ENCODE assay signal across 18 cellular contexts in genomic region chr7:79664884-79665676, GRCh38.
DNase-seq lines count a peak whose midpoint lies in the region; ATAC-seq and TF ChIP-seq lines count a peak whose summit lies in the region.
"Had no signal": no experiment of that assay in that cellular context is flagged by ENCODE, and none has a peak within 500 bp of the region (broad histone marks: within the 10 kb centered on the region; RNA-seq: fewer than 3 reads in every experiment).

No MANE protein-coding gene starts in this region.

- H3K27ac ChIP-seq in brain microvascular endothelial cell, result no peak overlapping the region
- H3K27ac ChIP-seq: prostate gland, skin epidermis had no signal

- intact Hi-C loops in left ventricle myocardium superior (cut with micrococcal nuclease), result no loop called here

- ATAC-seq in left ventricle myocardium superior, result peak; percentile 95
- no peak for ATAC-seq in T-helper 17 cell
- ATAC-seq in WTC11, result no peak
- ATAC-seq: stimulated activated naive B cell treated with anti-CD40 and anti-IgM and Interleukin-4, amounts not matched to agents 10 μg/mL and 1 μg/mL and 100 μg/mL, for 72 hours; T-cell had no signal

- POLR2A ChIA-PET in WTC11 (lab: Charles Lee), result interaction anchor here (0.7 kb wide), 1 partner anchor 156 kb away, joined by 12 read pairs; no protein-coding TSS in a partner anchor

- TF ChIP-seq CTCF in brain microvascular endothelial cell (IDR thresholded peaks at IDR 0.05; ENCODE audit: low read depth, low read length, missing control alignments) (no peak), WTC11 (IDR thresholded peaks at IDR 0.05) (no peak)

- H3K27me3 Mint-ChIP-seq in T-helper 17 cell, result no peaks in the 10 kb centered on the region
- peaks cover 83% of the 10 kb centered on the region for H3K27me3 Mint-ChIP-seq in WTC11 (ENCODE audit: low read depth)
- H3K27me3 Mint-ChIP-seq: stimulated activated naive B cell treated with anti-CD40 and anti-IgM and Interleukin-4, amounts not matched to agents 10 μg/mL and 1 μg/mL and 100 μg/mL, for 72 hours; T-cell had no signal

- H3K4me1 Mint-ChIP-seq in T-helper 17 cell (no peaks in the 10 kb centered on the region), WTC11 (0 out of 2 replicates have a peak, but pooled peaks cover 5% of the 10 kb centered on the region)
- H3K4me1 Mint-ChIP-seq: stimulated activated naive B cell treated with anti-CD40 and anti-IgM and Interleukin-4, amounts not matched to agents 10 μg/mL and 1 μg/mL and 100 μg/mL, for 72 hours; T-cell had no signal

- peaks cover 14% of the 10 kb centered on the region for H3K9me3 Mint-ChIP-seq in WTC11

- H3K36me3 Mint-ChIP-seq in T-helper 17 cell (ENCODE audit: low read depth) (no peaks in the 10 kb centered on the region), WTC11 (peaks cover 5% of the 10 kb centered on the region)
- H3K36me3 Mint-ChIP-seq: stimulated activated naive B cell treated with anti-CD40 and anti-IgM and Interleukin-4, amounts not matched to agents 10 μg/mL and 1 μg/mL and 100 μg/mL, for 72 hours; T-cell had no signal

- in situ Hi-C loops in brain microvascular endothelial cell (cut with HindIII; ENCODE audit: low pct_ligation_motif_present, low sequenced_read_pairs), result no loop called here

- H3K36me3 ChIP-seq in brain microvascular endothelial cell (replicated peaks), result no peaks in the 10 kb centered on the region
- H3K36me3 ChIP-seq: prostate gland had no signal

- H3K27me3 ChIP-seq in brain microvascular endothelial cell (replicated peaks), result no peaks in the 10 kb centered on the region

- H3K27ac Mint-ChIP-seq in T-helper 17 cell (no peak overlapping the region), WTC11 (no peak overlapping the region)
- H3K27ac Mint-ChIP-seq: stimulated activated naive B cell treated with anti-CD40 and anti-IgM and Interleukin-4, amounts not matched to agents 10 μg/mL and 1 μg/mL and 100 μg/mL, for 72 hours; T-cell had no signal

- H3K4me3 Mint-ChIP-seq in T-helper 17 cell, result no peak overlapping the region
- no peak overlapping the region for H3K4me3 Mint-ChIP-seq in WTC11
- H3K4me3 Mint-ChIP-seq: H9; stimulated activated naive B cell treated with anti-CD40 and anti-IgM and Interleukin-4, amounts not matched to agents 10 μg/mL and 1 μg/mL and 100 μg/mL, for 72 hours; T-cell had no signal

- H3K9me3 ChIP-seq in T-helper 17 cell (ENCODE audit: control insufficient read depth, low read length, poor library complexity, severe bottlenecking), result peaks cover 5% of the 10 kb centered on the region
- H3K9me3 ChIP-seq: prostate gland had no signal

- no peak overlapping the region for H3K4me3 ChIP-seq in brain microvascular endothelial cell (ENCODE audit: low read depth, low read length)
- H3K4me3 ChIP-seq: prostate gland, skin epidermis had no signal

- DNase-seq in DMS53 (lab: John Stamatoyannopoulos, UW), result peak; percentile 78
- DNase-seq in NCI-H187 (lab: John Stamatoyannopoulos, UW), result peak; percentile 68 to 80
- peak; percentile 24 for DNase-seq in NCI-H748 treated with DMSO at 0.1 percent for 48 hours (lab: John Stamatoyannopoulos, UW)
- peak; percentile 58 for DNase-seq in left ventricle myocardium superior
- no peak for DNase-seq in T-helper 17 cell
- DNase-seq in brain microvascular endothelial cell, result no peak
- no peak for DNase-seq in WTC11 (ENCODE audit: low spot score)
- no peak for DNase-seq in SKM-1 (lab: John Stamatoyannopoulos, UW; ENCODE audit: unreplicated experiment)
- DNase-seq: activated CD8-positive, alpha-beta memory T cell treated with anti-CD3 and anti-CD28 coated beads, Interleukin-2, amount 50 U/mL, for 48 hours; activated effector memory CD4-positive, alpha-beta T cell treated with anti-CD3 and anti-CD28 coated beads, Interleukin-2, amount 50 U/mL, for 16 hours; dermis blood vessel endothelial cell; H9; NCI-H446 treated with DMSO at 0.1 percent for 48 hours; stimulated activated CD4-positive, alpha-beta T cell treated with anti-CD3 and anti-CD28 coated beads, Interleukin-2, amount 100 ng/mL, for 24 hours; stimulated activated naive B cell treated with anti-CD40 and anti-IgM and Interleukin-4, amounts not matched to agents 10 μg/mL and 1 μg/mL and 100 μg/mL, for 72 hours; T-cell had no signal

- CTCF ChIA-PET in WTC11 (lab: Charles Lee), result no interaction called here

TF ChIP-seq in WTC11, 78 proteins besides CTCF, POLR2A, EP300 and RAD21:
- TF ChIP-seq RORB (CRISPR knock-in tag; IDR thresholded peaks at IDR 0.05) (no peak), ZNF121 (CRISPR knock-in tag; IDR thresholded peaks at IDR 0.05) (no peak), GABPB1 (CRISPR knock-in tag; IDR thresholded peaks at IDR 0.05) (no peak), ZNF425 (CRISPR knock-in tag; conservative IDR thresholded peaks at IDR 0.05) (no peak), SP1 (CRISPR knock-in tag; conservative IDR thresholded peaks at IDR 0.05) (no peak), NFYB (CRISPR knock-in tag; conservative IDR thresholded peaks at IDR 0.05; ENCODE audit: low read depth) (no peak), SMAD4 (CRISPR knock-in tag; IDR thresholded peaks at IDR 0.05) (no peak), IRF2 (CRISPR knock-in tag; IDR thresholded peaks at IDR 0.05; ENCODE audit: borderline replicate concordance, low read depth) (no peak), MAX (CRISPR knock-in tag; IDR thresholded peaks at IDR 0.05) (no peak), NR1H2 (CRISPR knock-in tag; IDR thresholded peaks at IDR 0.05) (no peak), OVOL2 (CRISPR knock-in tag; IDR thresholded peaks at IDR 0.05; ENCODE audit: borderline replicate concordance) (no peak), ATF6 (CRISPR knock-in tag; IDR thresholded peaks at IDR 0.05) (no peak), HMGA2 (CRISPR knock-in tag; IDR thresholded peaks at IDR 0.05) (no peak), NR2C2 (CRISPR knock-in tag; IDR thresholded peaks at IDR 0.05) (no peak), ELF4 (CRISPR knock-in tag; IDR thresholded peaks at IDR 0.05; ENCODE audit: low read depth) (no peak), PREB (CRISPR knock-in tag; IDR thresholded peaks at IDR 0.05; ENCODE audit: borderline replicate concordance) (no peak), MLX (CRISPR knock-in tag; IDR thresholded peaks at IDR 0.05) (no peak), ZBTB21 (CRISPR knock-in tag; IDR thresholded peaks at IDR 0.05; ENCODE audit: borderline replicate concordance) (no peak)
- TF ChIP-seq, protein P1, sequence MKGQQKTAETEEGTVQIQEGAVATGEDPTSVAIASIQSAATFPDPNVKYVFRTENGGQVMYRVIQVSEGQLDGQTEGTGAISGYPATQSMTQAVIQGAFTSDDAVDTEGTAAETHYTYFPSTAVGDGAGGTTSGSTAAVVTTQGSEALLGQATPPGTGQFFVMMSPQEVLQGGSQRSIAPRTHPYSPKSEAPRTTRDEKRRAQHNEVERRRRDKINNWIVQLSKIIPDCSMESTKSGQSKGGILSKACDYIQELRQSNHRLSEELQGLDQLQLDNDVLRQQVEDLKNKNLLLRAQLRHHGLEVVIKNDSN (CRISPR knock-in tag; IDR thresholded peaks at IDR 0.05), result no peak

Comparison
In these comparisons a context has a peak if more than half of its experiments do, and no peak if none do; other contexts are left out.
1. DNase-seq: peak in DMS53 (single experiment), NCI-H187 (2 of 2), NCI-H748 treated with DMSO at 0.1 percent for 48 hours (single experiment) and left ventricle myocardium superior (single experiment); none in T-helper 17 cell (0 of 3), brain microvascular endothelial cell (single experiment), WTC11 (single experiment) and SKM-1 (single experiment).